9 cellular contexts compared by ENCODE assay signal in genomic region chr7:44984478-44984758, GRCh38. TPM values are rescaled to one million over a fixed set of nuclear protein-coding genes. Genes with fewer than 3 reads are reported as not detected.
DNase-seq lines count a peak whose midpoint lies in the region; ATAC-seq and TF ChIP-seq lines count a peak whose summit lies in the region.
"Had no signal": no experiment of that assay in that cellular context is flagged by ENCODE, and none has a peak within 500 bp of the region (broad histone marks: within the 10 kb centered on the region; RNA-seq: fewer than 3 reads in every experiment).

No MANE protein-coding gene starts in this region.

- H3F3A ChIP-seq in Loucy (ENCODE audit: low read depth): peaks cover 24% of the 10 kb centered on the region; the same call in 1 of the 2 replicates
- H3F3A ChIP-seq in neural progenitor cell (ENCODE audit: low read depth): peaks cover 66% of the 10 kb centered on the region

- H3K27me3 ChIP-seq in GM06990 (replicated peaks; ENCODE audit: control insufficient read depth, insufficient read depth, low read length): no peaks in the 10 kb centered on the region
- peaks cover 11% of the 10 kb centered on the region for H3K27me3 ChIP-seq in Loucy (ENCODE audit: insufficient read depth, low read length, poor library complexity, severe bottlenecking)
- no peaks in the 10 kb centered on the region for H3K27me3 ChIP-seq in neural progenitor cell

- peak overlapping the region; percentile 82 for H3K4me3 Mint-ChIP-seq in MCF 10A (ENCODE audit: unreplicated experiment)
- H3K4me3 Mint-ChIP-seq in neural progenitor cell: peak overlapping the region; percentile 91

- H3K4me3 ChIP-seq in GM06990 (replicated peaks; ENCODE audit: low read depth, low read length) (peak overlapping the region; percentile 92), Loucy (ENCODE audit: low read length, poor library complexity, severe bottlenecking) (peak overlapping the region; percentile 89), neural progenitor cell (peak overlapping the region; percentile 66)

- H3K9ac ChIP-seq in Loucy (ENCODE audit: low read depth, low read length, poor library complexity, severe bottlenecking) (peak overlapping the region; percentile 93), neural progenitor cell (no peak overlapping the region)

- intact Hi-C loops in MCF 10A (cut with micrococcal nuclease): loop anchor here (10.0 kb wide), 1 partner anchor 100 kb away; the partner anchor contains the start of gene PURB

- no TSS peak for BruUV-seq in MCF 10A (replicated peaks; lab: Mats Ljungman, UMichigan)

- CTCF ChIA-PET in MCF 10A (lab: Yijun Ruan, JAX): interaction anchor here (0.5 to 1.3 kb wide), 3 partner anchors 8 to 715 kb away, joined by 3 read pairs; no protein-coding TSS in a partner anchor

- H3K4me2 ChIP-seq in Loucy (ENCODE audit: low read depth, low read length, poor library complexity, severe bottlenecking) (peak overlapping the region; percentile 97), neural progenitor cell (peak overlapping the region; percentile 95)

- H3K36me3 ChIP-seq in GM06990 (ENCODE audit: control insufficient read depth, insufficient read depth, low read length) (peaks cover 22% of the 10 kb centered on the region), Loucy (ENCODE audit: insufficient read depth, low read length) (peaks cover 37% of the 10 kb centered on the region), neural progenitor cell (peaks cover 7% of the 10 kb centered on the region)

- TF ChIP-seq CTCF in GM06990 (IDR thresholded peaks at IDR 0.05; ENCODE audit: insufficient read depth, low read length, poor library complexity, severe bottlenecking) (no peak), Loucy (conservative IDR thresholded peaks at IDR 0.05; ENCODE audit: low read length) (no peak), MCF 10A (IDR thresholded peaks at IDR 0.05; ENCODE audit: unreplicated experiment) (no peak), neural progenitor cell (IDR thresholded peaks at IDR 0.05) (no peak), omental fat pad (IDR thresholded peaks at IDR 0.05) (no peak)

- H3K79me2 ChIP-seq in Loucy (ENCODE audit: insufficient read depth, low read length): peaks cover 92% of the 10 kb centered on the region
- peaks cover 38% of the 10 kb centered on the region for H3K79me2 ChIP-seq in neural progenitor cell (ENCODE audit: low read depth)

- H4K20me1 ChIP-seq in Loucy (ENCODE audit: insufficient read depth, low read length, poor library complexity, severe bottlenecking): peaks cover 40% of the 10 kb centered on the region
- peaks cover 16% of the 10 kb centered on the region for H4K20me1 ChIP-seq in neural progenitor cell (ENCODE audit: low read depth)

- peaks cover 62% of the 10 kb centered on the region for H3K4me1 ChIP-seq in Loucy (ENCODE audit: insufficient read depth, low read length, poor library complexity, severe bottlenecking)
- H3K4me1 ChIP-seq in neural progenitor cell: peaks cover 22% of the 10 kb centered on the region

- H3K27ac Mint-ChIP-seq in MCF 10A (ENCODE audit: low read depth, unreplicated experiment): peak overlapping the region; percentile 98
- no peak overlapping the region for H3K27ac Mint-ChIP-seq in neural progenitor cell

- DNase-seq in GM06990 (ENCODE audit: extremely low read depth, insufficient read length): no peak
- DNase-seq in MCF 10A (ENCODE audit: unreplicated experiment): no peak
- DNase-seq in neural progenitor cell (ENCODE audit: low spot score): no peak
- no peak for DNase-seq in DMS53 (lab: John Stamatoyannopoulos, UW)
- DNase-seq in NCI-H1694 treated with DMSO at 0.1 percent for 48 hours (lab: John Stamatoyannopoulos, UW): no peak
- no peak for DNase-seq in omental fat pad (ENCODE audit: low spot score)
- DNase-seq: NCI-H774 had no signal

- POLR2A ChIA-PET in MCF 10A (lab: Yijun Ruan, JAX): interaction anchor here (5.9 to 10.6 kb wide), 2 partner anchors 16 to 101 kb away, joined by 79 to 190 read pairs; partner anchors contain the start of genes CCM2 and PURB

- H3K9me3 Mint-ChIP-seq in MCF 10A (ENCODE audit: unreplicated experiment) (no peaks in the 10 kb centered on the region), neural progenitor cell (no peaks in the 10 kb centered on the region)

- peak overlapping the region; percentile 10 for H3K27ac ChIP-seq in neural progenitor cell

- H3K4me1 Mint-ChIP-seq in MCF 10A (ENCODE audit: insufficient read depth, unreplicated experiment): peaks cover 44% of the 10 kb centered on the region
- peaks cover 25% of the 10 kb centered on the region for H3K4me1 Mint-ChIP-seq in neural progenitor cell

- peaks cover 67% of the 10 kb centered on the region for H3K36me3 Mint-ChIP-seq in MCF 10A (ENCODE audit: insufficient read depth, unreplicated experiment)
- peaks cover 31% of the 10 kb centered on the region for H3K36me3 Mint-ChIP-seq in neural progenitor cell

- H3K27me3 Mint-ChIP-seq in MCF 10A (ENCODE audit: insufficient read depth, unreplicated experiment) (no peaks in the 10 kb centered on the region), neural progenitor cell (ENCODE audit: insufficient read depth, low read depth) (peaks cover 12% of the 10 kb centered on the region)

- H3K9me3 ChIP-seq in Loucy (ENCODE audit: insufficient read depth, low read depth, low read length) (no peaks in the 10 kb centered on the region), neural progenitor cell (ENCODE audit: low read depth) (no peaks in the 10 kb centered on the region)

- ATAC-seq in HG02623 (IDR thresholded peaks at IDR 0.05; ENCODE audit: unreplicated experiment): no peak
- ATAC-seq in omental fat pad (ENCODE audit: low FRiP score): no peak

- H2AFZ ChIP-seq in Loucy (ENCODE audit: low read length) (no peak overlapping the region), neural progenitor cell (replicated peaks) (no peak overlapping the region)

- H3K9me2 ChIP-seq in Loucy (replicated peaks; ENCODE audit: low read depth, low read length): no peaks in the 10 kb centered on the region

RNA-seq across cellular contexts. Expression of gene MYO1G, which starts 5.6 kb away (rescaled TPM):
- total RNA-seq in MCF 10A (2022): 0.14 and 0.15 TPM in 2 replicates
- 0.03 TPM in 1 of 2 replicates, not detected in the other for total RNA-seq in neural progenitor cell (ENCODE audit: low replicate concordance)
- total RNA-seq in omental fat pad: 10 to 100 TPM in 1 of 4 donors, 1 to 10 TPM in 3; 2.6 to 14.7 (median 4.0) TPM

RNA-seq across cellular contexts. Expression of gene CCM2, which starts 15.6 kb away (rescaled TPM):
- total RNA-seq in MCF 10A (2022): 35.1 and 36.2 TPM in 2 replicates
- total RNA-seq in neural progenitor cell (ENCODE audit: low replicate concordance): 21.8 and 37.5 TPM in 2 replicates
- 10 to 100 TPM; 40.5 to 61.7 (median 57.6) TPM for total RNA-seq in omental fat pad
